8 cellular contexts compared by ENCODE assay signal in genomic region chr12:64189530-64189929, GRCh38.
"Had no signal": no experiment of that assay in that cellular context is flagged by ENCODE, and none has a peak within 500 bp of the region (broad histone marks: within the 10 kb centered on the region; RNA-seq: fewer than 3 reads in every experiment).

No MANE protein-coding gene starts in this region.

- H3K27ac Mint-ChIP-seq: GM23338, H9 had no signal

- H3K4me3 Mint-ChIP-seq: GM23338, H9 had no signal

- H3K9me3 Mint-ChIP-seq: GM23338, H9 had no signal

- DNase-seq: H9, HCEC 1CT, KG1 had no signal

- H3K27ac ChIP-seq: HL-60 had no signal

- H2AFZ ChIP-seq: GM23338 had no signal

- FAIRE-seq: H1, HepG2, K562 had no signal

- H3K4me3 ChIP-seq: GM23338, K562 had no signal

- H3K4me1 Mint-ChIP-seq: GM23338, H9 had no signal

- H3K4me2 ChIP-seq: GM23338 had no signal

- ATAC-seq: GM23338, HepG2, K562 had no signal
